Comparison of ENCODE assay signal across 15 cellular contexts in the genomic region with DNA sequence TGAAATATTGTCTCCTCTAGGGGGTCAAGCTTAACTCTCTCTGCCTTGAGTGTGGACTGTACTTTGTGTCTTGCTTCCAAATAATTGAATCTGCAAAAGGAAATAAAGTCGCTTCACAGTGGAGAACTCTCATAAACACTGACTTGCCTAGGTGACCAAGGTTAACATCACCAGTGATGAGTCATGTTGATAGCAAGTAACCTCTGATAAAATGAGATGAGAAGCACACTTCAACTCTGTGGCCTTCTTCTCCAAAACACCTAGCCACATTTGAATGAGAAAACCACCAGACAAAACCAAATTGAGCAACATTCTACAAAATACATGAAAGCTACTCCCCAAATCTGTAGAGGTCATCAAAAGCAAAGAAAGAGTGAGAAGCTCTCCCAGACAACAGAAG. TPM values are rescaled to one million over a fixed set of nuclear protein-coding genes. Genes with fewer than 3 reads are reported as not detected.
DNase-seq lines count a peak whose midpoint lies in the region; ATAC-seq lines count a peak whose summit lies in the region.
"Had no signal": no experiment of that assay in that cellular context is flagged by ENCODE, and none has a peak within 500 bp of the region (broad histone marks: within the 10 kb centered on the region; RNA-seq: fewer than 3 reads in every experiment).

No MANE protein-coding gene starts in this region.

- H3K4me1 ChIP-seq in Karpas-422 (ENCODE audit: low read length): no peaks in the 10 kb centered on the region

- no peak overlapping the region for H3K9ac ChIP-seq in Karpas-422 (ENCODE audit: low read length)

- H3K27ac ChIP-seq in Karpas-422 (ENCODE audit: low read length): no peak overlapping the region

- H3K27me3 Mint-ChIP-seq in activated naive CD8-positive, alpha-beta T cell treated with anti-CD3 and anti-CD28 coated beads, Interleukin-2, amount 10 ng/mL, durations not matched to agents 7 days and 5 days: peaks cover 62% of the 10 kb centered on the region
- peaks cover 33% of the 10 kb centered on the region for H3K27me3 Mint-ChIP-seq in activated naive CD8-positive, alpha-beta T cell treated with anti-CD3 and anti-CD28 coated beads for 36 hours
- H3K27me3 Mint-ChIP-seq in T-helper 2 cell treated with Interferon-gamma antibody and Interleukin-4, amounts not matched to agents 5 μg/mL and 100 μg/mL, for 36 hours (ENCODE audit: low read depth): peaks cover 46% of the 10 kb centered on the region
- peaks cover 30% of the 10 kb centered on the region for H3K27me3 Mint-ChIP-seq in stimulated activated naive CD8-positive, alpha-beta T cell treated with anti-CD3 and anti-CD28 coated beads, Interleukin-15, amount 100 ng/mL, for 72 hours

- no peak overlapping the region for H3K4me3 ChIP-seq in Karpas-422 (ENCODE audit: low read length)

- H3K9me3 ChIP-seq in Karpas-422 (ENCODE audit: low read length): no peaks in the 10 kb centered on the region

- no peaks in the 10 kb centered on the region for H3K79me2 ChIP-seq in Karpas-422 (ENCODE audit: low read length)

- H3K36me3 Mint-ChIP-seq in activated naive CD8-positive, alpha-beta T cell treated with anti-CD3 and anti-CD28 coated beads, Interleukin-2, amount 10 ng/mL, durations not matched to agents 7 days and 5 days: no peaks in the 10 kb centered on the region
- H3K36me3 Mint-ChIP-seq in activated naive CD8-positive, alpha-beta T cell treated with anti-CD3 and anti-CD28 coated beads for 36 hours: no peaks in the 10 kb centered on the region
- H3K36me3 Mint-ChIP-seq in T-helper 2 cell treated with Interferon-gamma antibody and Interleukin-4, amounts not matched to agents 5 μg/mL and 100 μg/mL, for 36 hours (ENCODE audit: low read depth): no peaks in the 10 kb centered on the region

- H3K4me1 Mint-ChIP-seq in activated naive CD8-positive, alpha-beta T cell treated with anti-CD3 and anti-CD28 coated beads, Interleukin-2, amount 10 ng/mL, durations not matched to agents 7 days and 5 days: peaks cover 10% of the 10 kb centered on the region
- H3K4me1 Mint-ChIP-seq in activated naive CD8-positive, alpha-beta T cell treated with anti-CD3 and anti-CD28 coated beads for 36 hours: peaks cover 4% of the 10 kb centered on the region
- peaks cover 14% of the 10 kb centered on the region for H3K4me1 Mint-ChIP-seq in T-helper 2 cell treated with Interferon-gamma antibody and Interleukin-4, amounts not matched to agents 5 μg/mL and 100 μg/mL, for 36 hours (ENCODE audit: low read depth)
- peaks cover 11% of the 10 kb centered on the region for H3K4me1 Mint-ChIP-seq in stimulated activated naive CD8-positive, alpha-beta T cell treated with anti-CD3 and anti-CD28 coated beads, Interleukin-15, amount 100 ng/mL, for 72 hours

- POLR2A ChIA-PET in activated naive CD8-positive, alpha-beta T cell treated with anti-CD3 and anti-CD28 coated beads, Interleukin-2, amount 10 ng/mL, durations not matched to agents 7 days and 5 days (lab: Charles Lee): interaction anchor here (0.7 kb wide), 1 partner anchor 18 kb away, joined by 4 read pairs; no protein-coding TSS in a partner anchor

- H2AFZ ChIP-seq in Karpas-422 (ENCODE audit: low read length): no peak overlapping the region

- peak; percentile 85 for ATAC-seq in activated naive CD8-positive, alpha-beta T cell treated with anti-CD3 and anti-CD28 coated beads, Interleukin-2, amount 10 ng/mL, durations not matched to agents 7 days and 5 days (ENCODE audit: low read depth)
- ATAC-seq in HG03175 (IDR thresholded peaks at IDR 0.05; ENCODE audit: unreplicated experiment): peak; percentile 78
- ATAC-seq in stimulated activated naive CD8-positive, alpha-beta T cell treated with anti-CD3 and anti-CD28 coated beads, Interleukin-15, amount 100 ng/mL, for 72 hours: peak; percentile 98
- ATAC-seq: HepG2 had no signal

- no peaks in the 10 kb centered on the region for H3K36me3 ChIP-seq in Karpas-422 (ENCODE audit: insufficient read depth, low read length)

- no peaks in the 10 kb centered on the region for H4K20me1 ChIP-seq in Karpas-422 (ENCODE audit: insufficient read depth, low read depth, low read length)

- DNase-seq in activated naive CD8-positive, alpha-beta T cell treated with anti-CD3 and anti-CD28 coated beads, Interleukin-2, amount 10 ng/mL, durations not matched to agents 7 days and 5 days: no peak
- DNase-seq in activated naive CD8-positive, alpha-beta T cell treated with anti-CD3 and anti-CD28 coated beads for 36 hours: no peak
- peak; percentile 32 for DNase-seq in T-helper 2 cell treated with Interferon-gamma antibody and Interleukin-4, amounts not matched to agents 5 μg/mL and 100 μg/mL, for 36 hours (ENCODE audit: low spot score)
- peak; percentile 8 to 21 for DNase-seq in stimulated activated naive CD8-positive, alpha-beta T cell treated with anti-CD3 and anti-CD28 coated beads, Interleukin-15, amount 100 ng/mL, for 72 hours
- DNase-seq in Karpas-422: no peak
- no peak for DNase-seq in pons (ENCODE audit: low spot score)
- DNase-seq in globus pallidus (ENCODE audit: low spot score): no peak
- DNase-seq: anterior cingulate cortex, NCI-H1048, NCI-H82 had no signal

- H3K27ac Mint-ChIP-seq in activated naive CD8-positive, alpha-beta T cell treated with anti-CD3 and anti-CD28 coated beads, Interleukin-2, amount 10 ng/mL, durations not matched to agents 7 days and 5 days: peak overlapping the region; percentile 62
- H3K27ac Mint-ChIP-seq in activated naive CD8-positive, alpha-beta T cell treated with anti-CD3 and anti-CD28 coated beads for 36 hours: no peak overlapping the region
- H3K27ac Mint-ChIP-seq in T-helper 2 cell treated with Interferon-gamma antibody and Interleukin-4, amounts not matched to agents 5 μg/mL and 100 μg/mL, for 36 hours: peak overlapping the region; percentile 51
- H3K27ac Mint-ChIP-seq in stimulated activated naive CD8-positive, alpha-beta T cell treated with anti-CD3 and anti-CD28 coated beads, Interleukin-15, amount 100 ng/mL, for 72 hours: peak overlapping the region; percentile 53 to 72
- H3K27ac Mint-ChIP-seq: progenitor cell of endocrine pancreas; stimulated activated naive CD8-positive, alpha-beta T cell treated with anti-CD3 and anti-CD28 coated beads, Interleukin-15, Interleukin-2, amounts not matched to agents 100 ng/mL and 50 ng/mL, for 24 hours had no signal

- no peaks in the 10 kb centered on the region for H3K9me2 ChIP-seq in Karpas-422 (replicated peaks; ENCODE audit: insufficient read depth, low read length)

- no peaks in the 10 kb centered on the region for H3K27me3 ChIP-seq in Karpas-422 (ENCODE audit: low read length)

- peak overlapping the region; percentile 40 for H3K4me3 Mint-ChIP-seq in activated naive CD8-positive, alpha-beta T cell treated with anti-CD3 and anti-CD28 coated beads, Interleukin-2, amount 10 ng/mL, durations not matched to agents 7 days and 5 days
- no peak overlapping the region for H3K4me3 Mint-ChIP-seq in activated naive CD8-positive, alpha-beta T cell treated with anti-CD3 and anti-CD28 coated beads for 36 hours
- peak overlapping the region; percentile 37 for H3K4me3 Mint-ChIP-seq in T-helper 2 cell treated with Interferon-gamma antibody and Interleukin-4, amounts not matched to agents 5 μg/mL and 100 μg/mL, for 36 hours
- no peak overlapping the region for H3K4me3 Mint-ChIP-seq in stimulated activated naive CD8-positive, alpha-beta T cell treated with anti-CD3 and anti-CD28 coated beads, Interleukin-15, amount 100 ng/mL, for 72 hours
- H3K4me3 Mint-ChIP-seq: stimulated activated naive CD8-positive, alpha-beta T cell treated with anti-CD3 and anti-CD28 coated beads, Interleukin-15, Interleukin-2, amounts not matched to agents 100 ng/mL and 50 ng/mL, for 24 hours had no signal

- H3K9me3 Mint-ChIP-seq in activated naive CD8-positive, alpha-beta T cell treated with anti-CD3 and anti-CD28 coated beads, Interleukin-2, amount 10 ng/mL, durations not matched to agents 7 days and 5 days: no peaks in the 10 kb centered on the region
- no peaks in the 10 kb centered on the region for H3K9me3 Mint-ChIP-seq in activated naive CD8-positive, alpha-beta T cell treated with anti-CD3 and anti-CD28 coated beads for 36 hours
- H3K9me3 Mint-ChIP-seq in T-helper 2 cell treated with Interferon-gamma antibody and Interleukin-4, amounts not matched to agents 5 μg/mL and 100 μg/mL, for 36 hours: no peaks in the 10 kb centered on the region
- no peaks in the 10 kb centered on the region for H3K9me3 Mint-ChIP-seq in stimulated activated naive CD8-positive, alpha-beta T cell treated with anti-CD3 and anti-CD28 coated beads, Interleukin-15, amount 100 ng/mL, for 72 hours
- H3K9me3 Mint-ChIP-seq: stimulated activated naive CD8-positive, alpha-beta T cell treated with anti-CD3 and anti-CD28 coated beads, Interleukin-15, Interleukin-2, amounts not matched to agents 100 ng/mL and 50 ng/mL, for 24 hours had no signal

- H3K4me2 ChIP-seq in Karpas-422 (ENCODE audit: low read depth, low read length, poor library complexity, severe bottlenecking): no peak overlapping the region

RNA-seq across cellular contexts. Expression of gene PDE4B, which starts 37.6 kb away (rescaled TPM):
- total RNA-seq in activated naive CD8-positive, alpha-beta T cell treated with anti-CD3 and anti-CD28 coated beads, Interleukin-2, amount 10 ng/mL, durations not matched to agents 7 days and 5 days: 10 to 100 TPM; 36.1 to 40.0 TPM
- total RNA-seq in activated naive CD8-positive, alpha-beta T cell treated with anti-CD3 and anti-CD28 coated beads for 36 hours: 10 to 100 TPM; 22.3 to 24.6 TPM
- total RNA-seq in Karpas-422 (2014; rRNA removed; shearing (Covaris generic); ENCODE audit: low replicate concordance): 5.5 and 7.2 TPM in 2 replicates
- total RNA-seq: G401, HepG2 had no signal

Comparison
In these comparisons a context has a peak if more than half of its experiments do, and no peak if none do; other contexts are left out.
1. H3K4me3 Mint-ChIP-seq: peak in activated naive CD8-positive, alpha-beta T cell treated with anti-CD3 and anti-CD28 coated beads, Interleukin-2, amount 10 ng/mL, durations not matched to agents 7 days and 5 days (single experiment) and T-helper 2 cell treated with Interferon-gamma antibody and Interleukin-4, amounts not matched to agents 5 μg/mL and 100 μg/mL, for 36 hours (single experiment); none in activated naive CD8-positive, alpha-beta T cell treated with anti-CD3 and anti-CD28 coated beads for 36 hours (single experiment) and stimulated activated naive CD8-positive, alpha-beta T cell treated with anti-CD3 and anti-CD28 coated beads, Interleukin-15, amount 100 ng/mL, for 72 hours (0 of 2).
2. DNase-seq: peak in T-helper 2 cell treated with Interferon-gamma antibody and Interleukin-4, amounts not matched to agents 5 μg/mL and 100 μg/mL, for 36 hours (single experiment) and stimulated activated naive CD8-positive, alpha-beta T cell treated with anti-CD3 and anti-CD28 coated beads, Interleukin-15, amount 100 ng/mL, for 72 hours (2 of 2); none in activated naive CD8-positive, alpha-beta T cell treated with anti-CD3 and anti-CD28 coated beads, Interleukin-2, amount 10 ng/mL, durations not matched to agents 7 days and 5 days (single experiment), activated naive CD8-positive, alpha-beta T cell treated with anti-CD3 and anti-CD28 coated beads for 36 hours (single experiment), Karpas-422 (single experiment), pons (single experiment) and globus pallidus (single experiment).
3. Peak in every context shown above with its lines, with median percentiles within 50 percentile points of each other: ATAC-seq.